ENCODE assay signal across 17 cellular contexts in genomic region chr2:138323382-138324067, GRCh38.
DNase-seq lines count a peak whose midpoint lies in the region; ATAC-seq and TF ChIP-seq lines count a peak whose summit lies in the region.
"Had no signal": no experiment of that assay in that cellular context is flagged by ENCODE, and none has a peak within 500 bp of the region (broad histone marks: within the 10 kb centered on the region; RNA-seq: fewer than 3 reads in every experiment).

No MANE protein-coding gene starts in this region.

- no peak for TF ChIP-seq CTCF in OCI-LY3 (IDR thresholded peaks at IDR 0.05; ENCODE audit: low read depth, low read length)

- H3K27me3 Mint-ChIP-seq in stimulated activated memory B cell treated with anti-CD40 and anti-IgM and Interleukin-4, amounts not matched to agents 10 μg/mL and 1 μg/mL and 100 μg/mL, for 72 hours = no peaks in the 10 kb centered on the region
- H3K27me3 Mint-ChIP-seq: CD4-positive, CD25-positive, alpha-beta regulatory T cell; IgD-negative memory B cell had no signal

- no peaks in the 10 kb centered on the region for H3K27me3 ChIP-seq in OCI-LY3 (ENCODE audit: low read depth, low read length)

- no peaks in the 10 kb centered on the region for H4K20me1 ChIP-seq in OCI-LY3 (ENCODE audit: insufficient read depth, low read length)

- ATAC-seq in GM19463 (IDR thresholded peaks at IDR 0.05; ENCODE audit: unreplicated experiment) = peak; percentile 49
- ATAC-seq in HG02870 (IDR thresholded peaks at IDR 0.05; ENCODE audit: unreplicated experiment) = peak; percentile 58
- peak; percentile 51 for ATAC-seq in stimulated activated memory B cell treated with anti-CD40 and anti-IgM and Interleukin-4, amounts not matched to agents 10 μg/mL and 1 μg/mL and 100 μg/mL, for 72 hours
- ATAC-seq: Panc1 had no signal

- no peak overlapping the region for H3K9ac ChIP-seq in OCI-LY3 (ENCODE audit: low read length)
- H3K9ac ChIP-seq: SK-N-SH had no signal

- H3K4me2 ChIP-seq in OCI-LY3 (ENCODE audit: low read length) = peak overlapping the region; percentile 28
- H3K4me2 ChIP-seq: SK-N-SH had no signal

- H3K79me2 ChIP-seq in OCI-LY3 (ENCODE audit: low read length) = no peaks in the 10 kb centered on the region

- no peak overlapping the region for H3K4me3 ChIP-seq in OCI-LY3 (ENCODE audit: low read length)

- no peaks in the 10 kb centered on the region for H3K36me3 Mint-ChIP-seq in stimulated activated memory B cell treated with anti-CD40 and anti-IgM and Interleukin-4, amounts not matched to agents 10 μg/mL and 1 μg/mL and 100 μg/mL, for 72 hours
- H3K36me3 Mint-ChIP-seq: CD4-positive, CD25-positive, alpha-beta regulatory T cell had no signal

- no peaks in the 10 kb centered on the region for H3K36me3 ChIP-seq in OCI-LY3 (replicated peaks; ENCODE audit: low read depth, low read length)

- no peaks in the 10 kb centered on the region for H3K9me3 Mint-ChIP-seq in stimulated activated memory B cell treated with anti-CD40 and anti-IgM and Interleukin-4, amounts not matched to agents 10 μg/mL and 1 μg/mL and 100 μg/mL, for 72 hours
- H3K9me3 Mint-ChIP-seq: HFFc6 had no signal

- H3K4me3 Mint-ChIP-seq in stimulated activated memory B cell treated with anti-CD40 and anti-IgM and Interleukin-4, amounts not matched to agents 10 μg/mL and 1 μg/mL and 100 μg/mL, for 72 hours = no peak overlapping the region
- H3K4me3 Mint-ChIP-seq: CD4-positive, CD25-positive, alpha-beta regulatory T cell; HFFc6; IgD-negative memory B cell had no signal

- no peak overlapping the region for H3K27ac Mint-ChIP-seq in stimulated activated memory B cell treated with anti-CD40 and anti-IgM and Interleukin-4, amounts not matched to agents 10 μg/mL and 1 μg/mL and 100 μg/mL, for 72 hours
- H3K27ac Mint-ChIP-seq: CD4-positive, CD25-positive, alpha-beta regulatory T cell; HFFc6 had no signal

- no peak overlapping the region for H3K27ac ChIP-seq in OCI-LY3 (ENCODE audit: low read length)

- no peaks in the 10 kb centered on the region for H3K9me3 ChIP-seq in OCI-LY3 (ENCODE audit: insufficient read depth, low read length)
- H3K9me3 ChIP-seq: SK-N-SH had no signal

- peaks cover 21% of the 10 kb centered on the region for H3K4me1 ChIP-seq in OCI-LY3 (ENCODE audit: low read length)

- DNase-seq in activated CD8-positive, alpha-beta memory T cell treated with anti-CD3 and anti-CD28 coated beads, Interleukin-2, amount 50 U/mL, for 48 hours = no peak
- DNase-seq in GOT3 (lab: John Stamatoyannopoulos, UW) (no peak), OCI-M2 (lab: John Stamatoyannopoulos, UW; ENCODE audit: unreplicated experiment) (no peak)
- DNase-seq: CD4-positive, CD25-positive, alpha-beta regulatory T cell; HFFc6; NCI-H1105; NCI-H2029; NCI-H2227 treated with DMSO at 0.1 percent for 48 hours; NCI-H510A; SIG-M5; SK-N-SH had no signal

- no peak overlapping the region for H2AFZ ChIP-seq in OCI-LY3 (ENCODE audit: low read depth, low read length)

- H3K4me1 Mint-ChIP-seq in stimulated activated memory B cell treated with anti-CD40 and anti-IgM and Interleukin-4, amounts not matched to agents 10 μg/mL and 1 μg/mL and 100 μg/mL, for 72 hours = peaks cover 10% of the 10 kb centered on the region
- H3K4me1 Mint-ChIP-seq: CD4-positive, CD25-positive, alpha-beta regulatory T cell had no signal
